In genomic region chr3:42804831-42805821, GRCh38 we compare ENCODE assay signal across 1 cellular context.
TF ChIP-seq lines count a peak whose summit lies in the region.

No MANE protein-coding gene starts in this region.

TF ChIP-seq in HepG2, 621 proteins besides CTCF, POLR2A, EP300 and RAD21 (continued from another document and continues in another):
- TF ChIP-seq KIAA2018 (CRISPR knock-in tag; IDR thresholded peaks at IDR 0.05; ENCODE audit: borderline replicate concordance) (no peak; the same call in 1 of the 2 replicates), ARID5B (CRISPR knock-in tag; IDR thresholded peaks at IDR 0.05) (peak; percentile 93), MED8 (CRISPR knock-in tag; IDR thresholded peaks at IDR 0.05; ENCODE audit: insufficient replicate concordance) (no peak), TCF7 (IDR thresholded peaks at IDR 0.05; ENCODE audit: low read depth) (peak; percentile 38; the same call in 1 of the 2 replicates), ZNF160 (CRISPR knock-in tag; IDR thresholded peaks at IDR 0.05) (no peak), ARID2 (CRISPR knock-in tag; IDR thresholded peaks at IDR 0.05; ENCODE audit: borderline replicate concordance) (0 out of 2 replicates have a peak, but pooled peaks have one; percentile 64), MYC (CRISPR knock-in tag; IDR thresholded peaks at IDR 0.05; ENCODE audit: borderline replicate concordance) (peak; percentile 48; the same call in 1 of the 2 replicates), POLR2G (IDR thresholded peaks at IDR 0.05; ENCODE audit: low read depth, low read length) (no peak; the same call in 1 of the 2 replicates), MEIS1 (CRISPR knock-in tag; IDR thresholded peaks at IDR 0.05; ENCODE audit: borderline replicate concordance) (no peak), FOXM1 (CRISPR knock-in tag; IDR thresholded peaks at IDR 0.05) (no peak), ZMYM2 (CRISPR knock-in tag; IDR thresholded peaks at IDR 0.05) (peak; percentile 53; the same call in 1 of the 2 replicates), JDP2 (CRISPR knock-in tag; IDR thresholded peaks at IDR 0.05; ENCODE audit: borderline replicate concordance) (no peak), XRCC5 (optimal IDR thresholded peaks at IDR 0.05; ENCODE audit: low read length) (no peak), ZNF407 (CRISPR knock-in tag; IDR thresholded peaks at IDR 0.05; ENCODE audit: not compliant biosample characterization) (no peak), ATF3 (CRISPR knock-in tag; IDR thresholded peaks at IDR 0.05) (peak; percentile 12; the same call in 1 of the 2 replicates), KLF16 (CRISPR knock-in tag; IDR thresholded peaks at IDR 0.05) (no peak), TFDP2 (CRISPR knock-in tag; IDR thresholded peaks at IDR 0.05) (no peak), ZNF790 (CRISPR knock-in tag; IDR thresholded peaks at IDR 0.05; ENCODE audit: borderline replicate concordance) (no peak), HNRNPUL1 (IDR thresholded peaks at IDR 0.05; ENCODE audit: low read depth, low read length) (no peak), ATRX (CRISPR knock-in tag; IDR thresholded peaks at IDR 0.05; ENCODE audit: borderline replicate concordance) (no peak), EZH2 (conservative IDR thresholded peaks at IDR 0.05; ENCODE audit: low read depth, low read length) (no peak), YEATS2 (CRISPR knock-in tag; IDR thresholded peaks at IDR 0.05; ENCODE audit: borderline replicate concordance) (no peak), RORA (CRISPR knock-in tag; IDR thresholded peaks at IDR 0.05) (no peak), PHF8 (CRISPR knock-in tag; IDR thresholded peaks at IDR 0.05) (no peak), SETDB1 (CRISPR knock-in tag; IDR thresholded peaks at IDR 0.05; ENCODE audit: borderline replicate concordance) (no peak), THAP9 (CRISPR knock-in tag; IDR thresholded peaks at IDR 0.05; ENCODE audit: borderline replicate concordance) (no peak), TARDBP (CRISPR knock-in tag; IDR thresholded peaks at IDR 0.05) (peak; percentile 25; the same call in 1 of the 2 replicates), SMC3 (IDR thresholded peaks at IDR 0.05; ENCODE audit: low read length) (no peak), KLF12 (CRISPR knock-in tag; IDR thresholded peaks at IDR 0.05; ENCODE audit: borderline replicate concordance) (no peak), ZBTB20 (CRISPR knock-in tag; IDR thresholded peaks at IDR 0.05; ENCODE audit: borderline replicate concordance, low read depth) (peak; percentile 79; the same call in 1 of the 2 replicates), ZNF382 (CRISPR knock-in tag; IDR thresholded peaks at IDR 0.05; ENCODE audit: borderline replicate concordance) (no peak)
